ENCODE assay signal across 8 cellular contexts in the genomic region with DNA sequence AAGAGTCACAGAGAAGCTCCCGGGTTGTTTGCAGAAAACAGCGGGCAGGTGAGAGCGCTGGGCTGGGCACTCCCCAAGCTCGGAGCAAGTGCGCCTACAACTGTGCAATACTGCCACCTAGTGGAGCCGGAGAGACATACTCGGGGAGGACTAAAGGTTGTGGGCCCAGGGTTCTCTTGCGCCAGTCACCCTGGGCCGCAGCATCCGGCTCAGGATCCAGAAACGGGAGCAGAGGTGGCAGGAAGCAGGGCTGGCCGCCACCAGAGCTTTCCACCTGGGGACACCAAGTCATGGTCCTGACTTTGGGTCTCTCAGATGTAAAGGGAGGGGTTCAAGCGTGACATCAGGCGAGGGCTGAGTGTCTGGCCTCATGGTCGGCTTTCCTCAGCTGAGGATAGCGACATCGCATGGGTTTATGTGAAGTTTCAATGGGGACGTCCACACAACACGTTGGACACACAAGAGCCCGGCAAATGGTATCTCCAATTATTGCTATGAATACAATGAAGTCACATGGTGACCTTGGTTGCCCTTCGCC. TPM values are rescaled to one million over a fixed set of nuclear protein-coding genes. Genes with fewer than 3 reads are reported as not detected.
A peak's percentile ranks its signal among the peaks of the same experiment; 100 is the strongest.
DNase-seq lines count a peak whose midpoint lies in the region; ATAC-seq and TF ChIP-seq lines count a peak whose summit lies in the region.

No MANE protein-coding gene starts in this region.

- H3K4ac ChIP-seq in trophoblast cell (ENCODE audit: low read depth, low read length): no peak overlapping the region

- H3K27me3 Mint-ChIP-seq in activated naive CD4-positive, alpha-beta T cell treated with anti-CD3 and anti-CD28 coated beads, Interleukin-2, amount 10 ng/mL, durations not matched to agents 7 days and 5 days: peaks cover 11% of the 10 kb centered on the region

- no peak overlapping the region for H2AFZ ChIP-seq in trophoblast cell (ENCODE audit: insufficient read depth, low read length, poor library complexity)

- WGBS in trophoblast cell (ENCODE audit: extremely low coverage, insufficient coverage, insufficient read length): no CpG with 5 or more reads among the region's 21 CpGs
- 10 to 39% methylated on average over 10 to 16 of the region's 21 CpGs for WGBS in upper lobe of left lung, 2 donors

- TF ChIP-seq EP300 in upper lobe of left lung (IDR thresholded peaks at IDR 0.05): no peak

- no peak overlapping the region for H3K27ac Mint-ChIP-seq in activated naive CD4-positive, alpha-beta T cell treated with anti-CD3 and anti-CD28 coated beads, Interleukin-2, amount 10 ng/mL, durations not matched to agents 7 days and 5 days

- no peak overlapping the region for H3K14ac ChIP-seq in trophoblast cell (ENCODE audit: low read length)

- H3K23ac ChIP-seq in trophoblast cell (ENCODE audit: low read length): no peak overlapping the region

- H4K91ac ChIP-seq in trophoblast cell (ENCODE audit: low read depth, low read length): no peak overlapping the region

- no peak overlapping the region for H3K4me3 ChIP-seq in trophoblast cell (ENCODE audit: low read depth, low read length)
- no peak overlapping the region for H3K4me3 ChIP-seq in upper lobe of left lung

- no peak overlapping the region for H3K27ac ChIP-seq in trophoblast cell (ENCODE audit: low read depth, low read length)
- no peak overlapping the region for H3K27ac ChIP-seq in upper lobe of left lung

- H4K8ac ChIP-seq in trophoblast cell (ENCODE audit: low read depth, low read length): no peak overlapping the region

- no peak overlapping the region for H2BK120ac ChIP-seq in trophoblast cell (ENCODE audit: insufficient read depth, low read length, poor library complexity)

- H3K36me3 Mint-ChIP-seq in activated naive CD4-positive, alpha-beta T cell treated with anti-CD3 and anti-CD28 coated beads, Interleukin-2, amount 10 ng/mL, durations not matched to agents 7 days and 5 days: no peaks in the 10 kb centered on the region

- no peak overlapping the region for H2BK5ac ChIP-seq in trophoblast cell (ENCODE audit: low read depth, low read length, poor library complexity)

- H2BK12ac ChIP-seq in trophoblast cell (ENCODE audit: low read length): no peak overlapping the region

- ATAC-seq in GM21381 (IDR thresholded peaks at IDR 0.05; ENCODE audit: unreplicated experiment) (peak; percentile 70), SK-N-SH treated with all-trans-retinoic acid at 6 μM for 48 hours (peak; percentile 100), upper lobe of left lung (ENCODE audit: low FRiP score in 2 of 2) (peak; percentile 92 to 94)

- no peaks in the 10 kb centered on the region for H3K79me2 ChIP-seq in trophoblast cell (ENCODE audit: control insufficient read depth, insufficient read depth, low read length, poor library complexity)

- no peaks in the 10 kb centered on the region for H3K27me3 ChIP-seq in trophoblast cell (ENCODE audit: insufficient read depth, low read length)
- H3K27me3 ChIP-seq in upper lobe of left lung: no peaks in the 10 kb centered on the region

- H3K36me3 ChIP-seq in trophoblast cell (ENCODE audit: control insufficient read depth in 1 of 2, insufficient read depth in 2 of 2, low read length in 2 of 2): no peaks in the 10 kb centered on the region
- H3K36me3 ChIP-seq in upper lobe of left lung: no peaks in the 10 kb centered on the region

- no peak overlapping the region for H3K18ac ChIP-seq in trophoblast cell (ENCODE audit: low read length)

- H3K9ac ChIP-seq in trophoblast cell (ENCODE audit: low read length): no peak overlapping the region

- intact Hi-C loops in head of caudate nucleus (cut with DNase I): no loop called here

- no peaks in the 10 kb centered on the region for H3K79me1 ChIP-seq in trophoblast cell (ENCODE audit: low read length)

- peaks cover 8% of the 10 kb centered on the region for H3K4me1 Mint-ChIP-seq in activated naive CD4-positive, alpha-beta T cell treated with anti-CD3 and anti-CD28 coated beads, Interleukin-2, amount 10 ng/mL, durations not matched to agents 7 days and 5 days

- H3K9me3 ChIP-seq in trophoblast cell (ENCODE audit: insufficient read depth, low read depth, low read length) (no peaks in the 10 kb centered on the region), upper lobe of left lung (no peaks in the 10 kb centered on the region)

- no peak overlapping the region for H4K12ac ChIP-seq in trophoblast cell (ENCODE audit: low read depth, low read length)

- peak in 12 of 14 donors; percentile 1 to 57 (median 31) for DNase-seq in C1 segment of cervical spinal cord (lab: John Stamatoyannopoulos, UW)
- DNase-seq in NCI-H1092 treated with DMSO at 0.1 percent for 48 hours (lab: John Stamatoyannopoulos, UW): peak; percentile 54
- peak; percentile 84 for DNase-seq in activated naive CD4-positive, alpha-beta T cell treated with anti-CD3 and anti-CD28 coated beads, Interleukin-2, amount 10 ng/mL, durations not matched to agents 7 days and 5 days
- peak; percentile 49 to 91 (median 78) for DNase-seq in head of caudate nucleus
- peak; percentile 77 to 95 for DNase-seq in trophoblast cell
- DNase-seq in upper lobe of left lung: peak; percentile 51 to 68

- H3K9me3 Mint-ChIP-seq in activated naive CD4-positive, alpha-beta T cell treated with anti-CD3 and anti-CD28 coated beads, Interleukin-2, amount 10 ng/mL, durations not matched to agents 7 days and 5 days: no peaks in the 10 kb centered on the region

- no peak for TF ChIP-seq POLR2A in upper lobe of left lung (IDR thresholded peaks at IDR 0.05)

- CTCF ChIA-PET in activated naive CD4-positive, alpha-beta T cell treated with anti-CD3 and anti-CD28 coated beads, Interleukin-2, amount 10 ng/mL, durations not matched to agents 7 days and 5 days (lab: Charles Lee): interaction anchor here (0.6 to 2.4 kb wide), 22 partner anchors 8 to 385 kb away, joined by 3 to 15 read pairs (median 4); partner anchors contain the start of genes ACP4, CLEC11A and KLK4

- no peak overlapping the region for H3K4me3 Mint-ChIP-seq in activated naive CD4-positive, alpha-beta T cell treated with anti-CD3 and anti-CD28 coated beads, Interleukin-2, amount 10 ng/mL, durations not matched to agents 7 days and 5 days

- H2AK5ac ChIP-seq in trophoblast cell (ENCODE audit: low read length): no peak overlapping the region

- peak; percentile 70 to 80 (median 78) for TF ChIP-seq CTCF in upper lobe of left lung (IDR thresholded peaks at IDR 0.05)

- H3K4me1 ChIP-seq in trophoblast cell (ENCODE audit: control insufficient read depth in 1 of 2, insufficient read depth in 2 of 2, low read length in 2 of 2): no peaks in the 10 kb centered on the region
- peaks cover 0 to 5% (median 0%) of the 10 kb centered on the region in 4 donors for H3K4me1 ChIP-seq in upper lobe of left lung

- H3K4me2 ChIP-seq in trophoblast cell (ENCODE audit: low read length): no peak overlapping the region

TF ChIP-seq in SK-N-SH treated with all-trans-retinoic acid at 6 μM for 48 hours, 23 proteins besides CTCF, POLR2A, EP300 and RAD21:
- TF ChIP-seq ZNF8 (CRISPR knock-in tag; IDR thresholded peaks at IDR 0.05) (no peak), ZFP30 (CRISPR knock-in tag; IDR thresholded peaks at IDR 0.05) (no peak), GLIS3 (CRISPR knock-in tag; IDR thresholded peaks at IDR 0.05) (no peak), ZNF565 (CRISPR knock-in tag; conservative IDR thresholded peaks at IDR 0.05; ENCODE audit: low read depth) (no peak)
- TF ChIP-seq, protein P1, sequence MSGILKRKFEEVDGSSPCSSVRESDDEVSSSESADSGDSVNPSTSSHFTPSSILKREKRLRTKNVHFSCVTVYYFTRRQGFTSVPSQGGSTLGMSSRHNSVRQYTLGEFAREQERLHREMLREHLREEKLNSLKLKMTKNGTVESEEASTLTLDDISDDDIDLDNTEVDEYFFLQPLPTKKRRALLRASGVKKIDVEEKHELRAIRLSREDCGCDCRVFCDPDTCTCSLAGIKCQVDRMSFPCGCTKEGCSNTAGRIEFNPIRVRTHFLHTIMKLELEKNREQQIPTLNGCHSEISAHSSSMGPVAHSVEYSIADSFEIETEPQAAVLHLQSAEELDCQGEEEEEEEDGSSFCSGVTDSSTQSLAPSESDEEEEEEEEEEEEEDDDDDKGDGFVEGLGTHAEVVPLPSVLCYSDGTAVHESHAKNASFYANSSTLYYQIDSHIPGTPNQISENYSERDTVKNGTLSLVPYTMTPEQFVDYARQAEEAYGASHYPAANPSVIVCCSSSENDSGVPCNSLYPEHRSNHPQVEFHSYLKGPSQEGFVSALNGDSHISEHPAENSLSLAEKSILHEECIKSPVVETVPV (CRISPR knock-in tag; IDR thresholded peaks at IDR 0.05): no peak

RNA-seq across cellular contexts. Expression of gene KLK4, which starts 11.2 kb away (rescaled TPM):
- polyA plus RNA-seq in trophoblast cell (2013): 0.24 and 0.30 TPM in 2 replicates
- total RNA-seq in upper lobe of left lung: not detected

RNA-seq across cellular contexts. Expression of gene KLK5, which starts 30.5 kb away (rescaled TPM):
- polyA plus RNA-seq in trophoblast cell (2013): 0.10 and 0.14 TPM in 2 replicates
- under 1 TPM in 1 of 6 donors, not detected in 5; 0.74 TPM for total RNA-seq in upper lobe of left lung

RNA-seq across cellular contexts. Expression of gene KLK6, which starts 47.0 kb away (rescaled TPM):
- 59.8 and 62.6 TPM in 2 replicates for polyA plus RNA-seq in trophoblast cell (2013)
- total RNA-seq in upper lobe of left lung: not detected

RNA-seq across cellular contexts. Expression of gene KLK2, which starts 49.1 kb away (rescaled TPM):
- not detected in 2 replicates for polyA plus RNA-seq in trophoblast cell (2013)
- total RNA-seq in upper lobe of left lung: not detected

Comparison
In these comparisons a context has a peak if more than half of its experiments do, and no peak if none do; other contexts are left out.
1. DNase-seq: peak in every context shown above with its lines; median percentile 86 in trophoblast cell; 84 in activated naive CD4-positive, alpha-beta T cell treated with anti-CD3 and anti-CD28 coated beads, Interleukin-2, amount 10 ng/mL, durations not matched to agents 7 days and 5 days; 78 in head of caudate nucleus; 60 in upper lobe of left lung; 54 in NCI-H1092 treated with DMSO at 0.1 percent for 48 hours; 31 in C1 segment of cervical spinal cord.